Comparison of ENCODE assay signal across 15 cellular contexts in the genomic region with DNA sequence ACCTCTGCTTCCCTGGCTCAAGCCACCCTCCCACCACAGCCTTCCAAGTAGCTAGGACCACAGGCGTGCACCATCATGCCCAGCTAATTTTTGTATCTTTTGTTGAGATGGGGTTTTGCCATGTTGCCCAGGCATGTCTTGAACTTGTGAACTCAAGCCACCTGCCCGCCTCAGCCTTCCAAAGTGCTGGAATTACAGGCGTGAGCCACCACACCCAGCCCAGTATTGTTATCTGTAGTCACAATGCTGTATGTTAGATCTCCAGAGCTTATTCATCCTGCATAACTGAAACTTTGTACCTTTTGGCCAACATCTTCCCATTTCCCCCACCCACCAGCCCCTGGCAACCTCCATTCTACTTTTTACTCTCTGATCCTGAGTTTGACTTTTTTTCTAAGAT. TPM values are rescaled to one million over a fixed set of nuclear protein-coding genes. Genes with fewer than 3 reads are reported as not detected.
DNase-seq lines count a peak whose midpoint lies in the region; ATAC-seq, FAIRE-seq and TF ChIP-seq lines count a peak whose summit lies in the region.
"Had no signal": no experiment of that assay in that cellular context is flagged by ENCODE, and none has a peak within 500 bp of the region (broad histone marks: within the 10 kb centered on the region; RNA-seq: fewer than 3 reads in every experiment).

No MANE protein-coding gene starts in this region.

- H3K36me3 ChIP-seq in astrocyte (ENCODE audit: insufficient read depth, low read length) (peaks cover 4% of the 10 kb centered on the region), tibial artery (peaks cover 11 to 20% (median 16%) of the 10 kb centered on the region in 3 donors)

- H3K4me1 ChIP-seq in astrocyte (ENCODE audit: insufficient read depth, low read length) (peaks cover 10% of the 10 kb centered on the region), tibial artery (peaks cover 0 to 64% (median 19%) of the 10 kb centered on the region in 4 donors)

- H3K4me2 ChIP-seq in astrocyte (ENCODE audit: low read length) = peak overlapping the region; percentile 73

- peak overlapping the region; percentile 32 for H3K27ac Mint-ChIP-seq in activated CD4-positive, alpha-beta T cell treated with anti-CD3 and anti-CD28 coated beads for 36 hours
- no peak overlapping the region for H3K27ac Mint-ChIP-seq in astrocyte (ENCODE audit: unreplicated experiment)

- intact Hi-C loops in activated CD4-positive, alpha-beta T cell treated with anti-CD3 and anti-CD28 coated beads for 36 hours (cut with DNase I, micrococcal nuclease) = no loop called here
- intact Hi-C loops in left colon (cut with DNase I, micrococcal nuclease) (no loop called here), tibial artery (cut with DNase I; ENCODE audit: low total_unique reads) (no loop called here)

- no peak for ATAC-seq in activated CD4-positive, alpha-beta T cell treated with anti-CD3 and anti-CD28 coated beads for 36 hours
- ATAC-seq in left colon (peak; percentile 73), HG03342 (IDR thresholded peaks at IDR 0.05; ENCODE audit: unreplicated experiment) (no peak), GM21515 (IDR thresholded peaks at IDR 0.05; ENCODE audit: unreplicated experiment) (no peak)
- ATAC-seq: activated CD4-positive, CD25-positive, alpha-beta regulatory T cell treated with anti-CD3 and anti-CD28 coated beads, Interleukin-2, amount 50 U/mL, for 24 hours had no signal

- DNase-seq in activated CD4-positive, alpha-beta T cell treated with anti-CD3 and anti-CD28 coated beads for 36 hours = no peak
- DNase-seq in activated CD4-positive, alpha-beta T cell treated with anti-CD3 and anti-CD28 coated beads for 1 hour = no peak
- DNase-seq in astrocyte (ENCODE audit: low read depth) (no peak), left colon (peak; percentile 15 to 45), tibial artery (no peak), Ammon's horn (ENCODE audit: low spot score) (no peak)
- DNase-seq: activated T-cell treated with anti-CD3 and anti-CD28 coated beads, Interleukin-2, amount 50 U/mL, for 48 hours; anterior cingulate cortex; effector CD4-positive, alpha-beta T cell; kidney; natural killer cell; NCI-H1092 had no signal

- peaks cover 54% of the 10 kb centered on the region for H3K4me1 Mint-ChIP-seq in activated CD4-positive, alpha-beta T cell treated with anti-CD3 and anti-CD28 coated beads for 36 hours
- no peaks in the 10 kb centered on the region for H3K4me1 Mint-ChIP-seq in astrocyte (ENCODE audit: low read depth, unreplicated experiment)

- H4K20me1 ChIP-seq in astrocyte (ENCODE audit: insufficient read depth, low read length) = no peaks in the 10 kb centered on the region

- no peak overlapping the region for H3K4me3 ChIP-seq in astrocyte (ENCODE audit: insufficient read depth, low read depth, low read length)
- H3K4me3 ChIP-seq in tibial artery = no peak overlapping the region

- FAIRE-seq in astrocyte (lab: Jason Lieb, UNC) = no peak
- FAIRE-seq: kidney had no signal

- H3K27me3 ChIP-seq in astrocyte (ENCODE audit: insufficient read depth, low read length) = no peaks in the 10 kb centered on the region
- no peaks in the 10 kb centered on the region for H3K27me3 ChIP-seq in tibial artery

- no peaks in the 10 kb centered on the region for H3K27me3 Mint-ChIP-seq in activated CD4-positive, alpha-beta T cell treated with anti-CD3 and anti-CD28 coated beads for 36 hours
- no peaks in the 10 kb centered on the region for H3K27me3 Mint-ChIP-seq in astrocyte (ENCODE audit: low read depth, unreplicated experiment)

- POLR2A ChIA-PET in activated CD4-positive, alpha-beta T cell treated with anti-CD3 and anti-CD28 coated beads for 36 hours (lab: Charles Lee) = no interaction called here

- CTCF ChIA-PET in activated CD4-positive, alpha-beta T cell treated with anti-CD3 and anti-CD28 coated beads for 36 hours (lab: Charles Lee) = interaction anchor here (0.6 to 1.0 kb wide), 4 partner anchors 30 to 110 kb away, joined by 3 to 4 read pairs (median 3); no protein-coding TSS in a partner anchor

- H3K79me2 ChIP-seq in astrocyte (ENCODE audit: insufficient read depth, low read length) = no peaks in the 10 kb centered on the region

- TF ChIP-seq CTCF in astrocyte (IDR thresholded peaks at IDR 0.05; ENCODE audit: insufficient read depth, low read depth, low read length) = no peak
- TF ChIP-seq CTCF in tibial artery (IDR thresholded peaks at IDR 0.05) = no peak

- H3K27ac ChIP-seq in astrocyte (ENCODE audit: low read depth, low read length) (peak overlapping the region; percentile 49), tibial artery (peak overlapping the region; percentile 11 to 28)

- no peak overlapping the region for H2AFZ ChIP-seq in astrocyte (ENCODE audit: low read depth, low read length)

- H3K9me3 Mint-ChIP-seq in activated CD4-positive, alpha-beta T cell treated with anti-CD3 and anti-CD28 coated beads for 36 hours (ENCODE audit: low read depth) = no peaks in the 10 kb centered on the region
- H3K9me3 Mint-ChIP-seq in astrocyte (ENCODE audit: unreplicated experiment) = no peaks in the 10 kb centered on the region
- H3K9me3 Mint-ChIP-seq: natural killer cell had no signal

- H3K9me3 ChIP-seq in astrocyte (ENCODE audit: insufficient read depth, low read depth, low read length) (no peaks in the 10 kb centered on the region), tibial artery (no peaks in the 10 kb centered on the region)

- H3K4me3 Mint-ChIP-seq in activated CD4-positive, alpha-beta T cell treated with anti-CD3 and anti-CD28 coated beads for 36 hours = no peak overlapping the region
- H3K4me3 Mint-ChIP-seq in astrocyte (ENCODE audit: unreplicated experiment) = no peak overlapping the region
- H3K4me3 Mint-ChIP-seq: natural killer cell had no signal

- peaks cover 12% of the 10 kb centered on the region for H3K36me3 Mint-ChIP-seq in activated CD4-positive, alpha-beta T cell treated with anti-CD3 and anti-CD28 coated beads for 36 hours (ENCODE audit: low read depth)
- H3K36me3 Mint-ChIP-seq in astrocyte (ENCODE audit: low read depth, unreplicated experiment) = peaks cover 10% of the 10 kb centered on the region
- H3K36me3 Mint-ChIP-seq: natural killer cell had no signal

- no peak overlapping the region for H3K9ac ChIP-seq in astrocyte (ENCODE audit: low read length)

RNA-seq across cellular contexts. Expression of gene CREBRF, which starts 37.4 kb away (rescaled TPM):
- 10 to 100 TPM; 10.2 to 11.3 TPM for total RNA-seq in activated CD4-positive, alpha-beta T cell treated with anti-CD3 and anti-CD28 coated beads for 36 hours
- total RNA-seq in astrocyte (10.0 and 10.1 TPM in 2 replicates), left colon (10 to 100 TPM; 12.1 to 25.6 TPM)

RNA-seq across cellular contexts. Expression of gene BNIP1, which starts 50.7 kb away (rescaled TPM):
- 10 to 100 TPM; 24.2 to 26.8 TPM for total RNA-seq in activated CD4-positive, alpha-beta T cell treated with anti-CD3 and anti-CD28 coated beads for 36 hours
- total RNA-seq in astrocyte (10.4 and 13.2 TPM in 2 replicates), left colon (10 to 100 TPM in 1 of 2 donors, 1 to 10 TPM in 1; 7.5 to 11.8 TPM)

Comparison
In these comparisons a context has a peak if more than half of its experiments do, and no peak if none do; other contexts are left out.
1. DNase-seq: peak in left colon (2 of 2); none in activated CD4-positive, alpha-beta T cell treated with anti-CD3 and anti-CD28 coated beads for 36 hours (single experiment), activated CD4-positive, alpha-beta T cell treated with anti-CD3 and anti-CD28 coated beads for 1 hour (single experiment), astrocyte (single experiment), tibial artery (0 of 2) and Ammon's horn (single experiment).